In genomic region chr21:31781737-31782136, GRCh38 we compare ENCODE assay signal across 10 cellular contexts. TPM values are rescaled to one million over a fixed set of nuclear protein-coding genes. Genes with fewer than 3 reads are reported as not detected.
A peak's percentile ranks its signal among the peaks of the same experiment; 100 is the strongest.
DNase-seq lines count a peak whose midpoint lies in the region; ATAC-seq and TF ChIP-seq lines count a peak whose summit lies in the region.
"Had no signal": no experiment of that assay in that cellular context is flagged by ENCODE, and none has a peak within 500 bp of the region (broad histone marks: within the 10 kb centered on the region; RNA-seq: fewer than 3 reads in every experiment).

No MANE protein-coding gene starts in this region.

- no peaks in the 10 kb centered on the region for H3K36me3 ChIP-seq in gastroesophageal sphincter
- H3K36me3 ChIP-seq in upper lobe of right lung: no peaks in the 10 kb centered on the region

- H3K4me1 ChIP-seq in gastroesophageal sphincter (peaks cover 0 to 13% (median 0%) of the 10 kb centered on the region in 3 donors), upper lobe of right lung (no peaks in the 10 kb centered on the region)

- H3K4me3 ChIP-seq in gastroesophageal sphincter: no peak overlapping the region
- H3K4me3 ChIP-seq in upper lobe of right lung: no peak overlapping the region

- peak; percentile 37 for DNase-seq in NOMO-1 treated with DMSO at 0.1 percent for 48 hours (lab: John Stamatoyannopoulos, UW; ENCODE audit: unreplicated experiment)
- no peak for DNase-seq in NOMO-1 treated with dmso at 0.1 percent for 144 hours (lab: John Stamatoyannopoulos, UW; ENCODE audit: unreplicated experiment)
- peak; percentile 57 for DNase-seq in NCI-H446 treated with DMSO at 0.1 percent for 48 hours (lab: John Stamatoyannopoulos, UW)
- DNase-seq in upper lobe of right lung: no peak
- DNase-seq in activated CD8-positive, alpha-beta memory T cell treated with anti-CD3 and anti-CD28 coated beads, Interleukin-2, amount 50 U/mL, for 4 hours: no peak
- DNase-seq in T-helper 9 cell: no peak
- no peak for DNase-seq in stimulated activated CD4-positive, alpha-beta T cell treated with anti-CD3 and anti-CD28 coated beads, Interleukin-15, amount 100 ng/mL, for 24 hours
- DNase-seq: activated naive CD8-positive, alpha-beta T cell treated with anti-CD3 and anti-CD28 coated beads, Interleukin-2, amount 10 ng/mL, durations not matched to agents 7 days and 5 days had no signal

- H3K27ac ChIP-seq in gastroesophageal sphincter: no peak overlapping the region
- no peak overlapping the region for H3K27ac ChIP-seq in upper lobe of right lung
- H3K27ac ChIP-seq: C4-2B had no signal

- 2 to 7% methylated on average over 2 to 3 of the region's 3 CpGs for WGBS in gastroesophageal sphincter (ENCODE audit: low coverage in 1 of 2), 2 donors

- intact Hi-C loops in upper lobe of right lung (cut with DNase I): no loop called here

- no peak for TF ChIP-seq CTCF in gastroesophageal sphincter (IDR thresholded peaks at IDR 0.05)
- no peak for TF ChIP-seq CTCF in upper lobe of right lung (IDR thresholded peaks at IDR 0.05)

- H3K9me3 ChIP-seq in gastroesophageal sphincter (no peaks in the 10 kb centered on the region), upper lobe of right lung (no peaks in the 10 kb centered on the region)

- TF ChIP-seq POLR2A in gastroesophageal sphincter (IDR thresholded peaks at IDR 0.05): no peak

- no peak for TF ChIP-seq EP300 in gastroesophageal sphincter (IDR thresholded peaks at IDR 0.05)

- H3K27me3 ChIP-seq in gastroesophageal sphincter: no peaks in the 10 kb centered on the region
- H3K27me3 ChIP-seq in upper lobe of right lung: no peaks in the 10 kb centered on the region

- ATAC-seq in gastroesophageal sphincter: peak; percentile 55
- peak; percentile 63 for ATAC-seq in upper lobe of right lung

RNA-seq across cellular contexts. Expression of gene SCAF4, which starts 49.8 kb away (rescaled TPM):
- 10 to 100 TPM; 10.7 to 19.9 (median 16.1) TPM for total RNA-seq in gastroesophageal sphincter
- total RNA-seq in upper lobe of right lung: 32.7 TPM

Comparison
In these comparisons a context has a peak if more than half of its experiments do, and no peak if none do; other contexts are left out.
1. DNase-seq: peak in NOMO-1 treated with DMSO at 0.1 percent for 48 hours (single experiment) and NCI-H446 treated with DMSO at 0.1 percent for 48 hours (single experiment); none in NOMO-1 treated with dmso at 0.1 percent for 144 hours (single experiment), upper lobe of right lung (single experiment), activated CD8-positive, alpha-beta memory T cell treated with anti-CD3 and anti-CD28 coated beads, Interleukin-2, amount 50 U/mL, for 4 hours (single experiment), T-helper 9 cell (single experiment) and stimulated activated CD4-positive, alpha-beta T cell treated with anti-CD3 and anti-CD28 coated beads, Interleukin-15, amount 100 ng/mL, for 24 hours (single experiment).